Comparison of ENCODE assay signal across 1 cellular context in the genomic region with DNA sequence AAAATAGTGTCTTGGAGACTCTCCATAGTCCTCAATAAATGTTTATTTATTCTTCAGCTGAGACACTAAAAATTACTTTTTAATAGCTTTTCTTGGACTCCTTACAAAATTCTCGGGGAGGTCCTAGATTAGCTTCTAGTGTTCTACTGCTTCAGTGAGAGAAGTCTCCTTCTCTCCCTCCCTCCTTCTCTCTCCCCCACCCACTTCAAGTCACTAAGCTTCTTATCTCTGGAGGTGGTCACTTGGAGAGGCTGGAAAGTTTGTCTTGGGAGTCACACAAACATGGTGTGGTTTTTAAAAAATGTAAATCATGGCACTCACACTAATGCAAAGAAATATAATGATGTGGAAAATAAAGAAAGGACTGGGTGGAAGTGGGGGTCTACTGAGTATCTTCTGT.
TF ChIP-seq lines count a peak whose summit lies in the region.

No MANE protein-coding gene starts in this region.

TF ChIP-seq in IMR-90, 13 proteins besides CTCF, POLR2A, EP300 and RAD21 (continued from another document):
- TF ChIP-seq FOS (IDR thresholded peaks at IDR 0.05; ENCODE audit: low read depth, low read length) (no peak), MXI1 (IDR thresholded peaks at IDR 0.05; ENCODE audit: borderline replicate concordance, low read depth, low read length) (no peak), RFX5 (IDR thresholded peaks at IDR 0.05; ENCODE audit: low read depth, low read length) (no peak), MAZ (IDR thresholded peaks at IDR 0.05; ENCODE audit: borderline replicate concordance, low read depth, low read length) (no peak), ELK1 (IDR thresholded peaks at IDR 0.05; ENCODE audit: borderline replicate concordance, low read depth, low read length) (no peak), NFE2L2 (IDR thresholded peaks at IDR 0.05; ENCODE audit: low read depth, low read length) (no peak), CEBPB (IDR thresholded peaks at IDR 0.05; ENCODE audit: low read depth, low read length) (no peak), CHD1 (IDR thresholded peaks at IDR 0.05; ENCODE audit: low read depth, low read length) (no peak)
- TF ChIP-seq, protein P1, sequence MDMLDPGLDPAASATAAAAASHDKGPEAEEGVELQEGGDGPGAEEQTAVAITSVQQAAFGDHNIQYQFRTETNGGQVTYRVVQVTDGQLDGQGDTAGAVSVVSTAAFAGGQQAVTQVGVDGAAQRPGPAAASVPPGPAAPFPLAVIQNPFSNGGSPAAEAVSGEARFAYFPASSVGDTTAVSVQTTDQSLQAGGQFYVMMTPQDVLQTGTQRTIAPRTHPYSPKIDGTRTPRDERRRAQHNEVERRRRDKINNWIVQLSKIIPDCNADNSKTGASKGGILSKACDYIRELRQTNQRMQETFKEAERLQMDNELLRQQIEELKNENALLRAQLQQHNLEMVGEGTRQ (IDR thresholded peaks at IDR 0.05; ENCODE audit: low read depth, low read length): no peak
TF ChIP-seq in IMR-90: peak in this region for 0.
